ENCODE assay signal across 8 cellular contexts in the genomic region with DNA sequence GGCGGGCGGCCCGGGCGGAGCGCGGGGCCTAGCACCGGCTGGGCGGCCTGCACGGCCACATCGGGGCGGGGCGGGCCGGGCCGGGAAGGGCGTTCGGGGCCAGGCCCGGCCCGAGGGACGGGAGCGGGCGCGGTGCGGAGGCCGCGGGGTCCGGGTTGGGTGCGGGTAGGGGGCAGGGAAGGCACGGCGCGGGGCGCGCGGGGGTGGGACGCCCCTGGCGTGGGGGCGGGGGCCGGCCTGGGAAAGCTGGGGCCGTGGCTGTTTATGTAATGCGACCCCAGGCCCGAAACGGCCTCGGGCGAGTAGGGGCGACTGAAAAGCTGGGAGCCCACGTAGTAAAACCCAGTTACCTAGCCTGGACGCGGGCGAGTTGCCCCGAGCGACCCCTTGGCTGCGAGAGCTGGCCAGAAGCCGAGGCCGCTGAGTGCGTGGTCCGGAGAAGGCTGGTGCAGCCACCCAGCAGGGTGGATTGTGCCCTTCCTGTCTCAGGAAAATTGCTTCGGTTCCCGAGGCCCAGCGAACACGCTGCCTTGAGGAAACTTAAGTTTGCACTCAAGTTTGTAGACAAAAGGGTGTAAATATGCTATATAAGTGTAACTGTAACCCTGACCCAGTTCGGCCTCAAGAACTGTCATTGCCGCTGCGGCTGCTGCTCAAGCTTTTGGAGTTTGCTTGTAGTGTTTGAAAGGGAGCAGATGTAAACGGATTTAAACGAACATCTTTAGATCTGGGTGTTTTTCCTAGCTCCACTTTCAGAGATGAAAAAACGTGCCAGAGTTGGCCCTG. TPM values are rescaled to one million over a fixed set of nuclear protein-coding genes. Genes with fewer than 3 reads are reported as not detected.
A peak's percentile ranks its signal among the peaks of the same experiment; 100 is the strongest.
DNase-seq lines count a peak whose midpoint lies in the region; ATAC-seq and TF ChIP-seq lines count a peak whose summit lies in the region.

No MANE protein-coding gene starts in this region.

- no peaks in the 10 kb centered on the region for H3K36me3 ChIP-seq in PC-9 (ENCODE audit: low read depth)

- H3K4me3 Mint-ChIP-seq in progenitor cell of endocrine pancreas (ENCODE audit: low read depth) = peak overlapping the region; percentile 75

- H3K79me2 ChIP-seq in PC-9 (ENCODE audit: low read depth) = peaks cover 63% of the 10 kb centered on the region

- peak; percentile 2 to 8 for DNase-seq in stimulated activated CD4-positive, alpha-beta T cell treated with anti-CD3 and anti-CD28 coated beads, Interleukin-15, amount 100 ng/mL, for 1 hour (ENCODE audit: low read depth in 1 of 2, low spot score in 1 of 2)
- DNase-seq in stimulated activated CD4-positive, alpha-beta T cell treated with anti-CD3 and anti-CD28 coated beads, Interleukin-4, amount 100 ng/mL, for 4 hours = no peak
- DNase-seq in PC-9 (no peak), amniotic epithelial cell (ENCODE audit: low read depth) (peak; percentile 19), hepatic stellate cell (ENCODE audit: low spot score) (peak; percentile 23), progenitor cell of endocrine pancreas (ENCODE audit: low spot score, unreplicated experiment) (peak; percentile 38), HuH-7 (ENCODE audit: low spot score) (no peak)

- POLR2A ChIA-PET in PC-9 (lab: Charles Lee; ENCODE audit: unreplicated experiment) = no interaction called here

- H3K9me2 ChIP-seq in PC-9 (ENCODE audit: insufficient read depth) = no peaks in the 10 kb centered on the region

- H3F3A ChIP-seq in PC-9 (ENCODE audit: insufficient read depth, low read depth) = no peaks in the 10 kb centered on the region

- H3K4me1 Mint-ChIP-seq in progenitor cell of endocrine pancreas (ENCODE audit: low read depth) = peaks cover 35% of the 10 kb centered on the region

- BruUV-seq in PC-9 (replicated peaks; lab: Mats Ljungman, UMichigan) = no TSS peak

- peak overlapping the region; percentile 92 for H3K27ac Mint-ChIP-seq in progenitor cell of endocrine pancreas

- peaks cover 21% of the 10 kb centered on the region for H3K4me1 ChIP-seq in PC-9 (replicated peaks; ENCODE audit: insufficient read depth)

- CTCF ChIA-PET in PC-9 (lab: Charles Lee) = no interaction called here

- no peaks in the 10 kb centered on the region for H3K9me3 Mint-ChIP-seq in progenitor cell of endocrine pancreas (ENCODE audit: low read depth)

- peak overlapping the region; percentile 78 for H3K4me2 ChIP-seq in PC-9

- H3K27me3 Mint-ChIP-seq in progenitor cell of endocrine pancreas = no peaks in the 10 kb centered on the region

- no peak overlapping the region for H3K27ac ChIP-seq in PC-9

- no peaks in the 10 kb centered on the region for H3K27me3 ChIP-seq in PC-9 (ENCODE audit: insufficient read depth, low read depth)

- H4K20me1 ChIP-seq in PC-9 (ENCODE audit: insufficient read depth) = peaks cover 16% of the 10 kb centered on the region

- peak overlapping the region; percentile 79 for H3K4me3 ChIP-seq in PC-9

- intact Hi-C loops in PC-9 (cut with micrococcal nuclease; ENCODE audit: unreplicated experiment) = loop anchor here (5.0 kb wide), 2 partner anchors 128 to 478 kb away; a partner anchor contains a TSS

- peak; percentile 37 for ATAC-seq in HG02884 (IDR thresholded peaks at IDR 0.05; ENCODE audit: unreplicated experiment)

- H3K36me3 Mint-ChIP-seq in progenitor cell of endocrine pancreas (ENCODE audit: insufficient read depth) = peaks cover 10% of the 10 kb centered on the region

- H3K9me3 ChIP-seq in PC-9 (ENCODE audit: insufficient read depth, low read depth) = no peaks in the 10 kb centered on the region

- no peak for TF ChIP-seq CTCF in PC-9 (conservative IDR thresholded peaks at IDR 0.05)
- no peak for TF ChIP-seq CTCF in progenitor cell of endocrine pancreas (IDR thresholded peaks at IDR 0.05; ENCODE audit: unreplicated experiment)

- 0 out of 2 replicates have a peak overlapping the region, but pooled peaks have one; percentile 71 for H2AFZ ChIP-seq in PC-9

RNA-seq across cellular contexts. Expression of a gene that starts 0.6 kb away (rescaled TPM):
- total RNA-seq in PC-9 (2021) (14.3 and 21.7 TPM in 2 replicates), progenitor cell of endocrine pancreas (39.7 and 40.3 TPM in 2 replicates)

Comparison
In these comparisons a context has a peak if more than half of its experiments do, and no peak if none do; other contexts are left out.
1. DNase-seq: peak in stimulated activated CD4-positive, alpha-beta T cell treated with anti-CD3 and anti-CD28 coated beads, Interleukin-15, amount 100 ng/mL, for 1 hour (2 of 2), amniotic epithelial cell (single experiment), hepatic stellate cell (single experiment) and progenitor cell of endocrine pancreas (single experiment); none in stimulated activated CD4-positive, alpha-beta T cell treated with anti-CD3 and anti-CD28 coated beads, Interleukin-4, amount 100 ng/mL, for 4 hours (0 of 2), PC-9 (0 of 2) and HuH-7 (single experiment).